Comparison of ENCODE assay signal across 2 cellular contexts in the genomic region with DNA sequence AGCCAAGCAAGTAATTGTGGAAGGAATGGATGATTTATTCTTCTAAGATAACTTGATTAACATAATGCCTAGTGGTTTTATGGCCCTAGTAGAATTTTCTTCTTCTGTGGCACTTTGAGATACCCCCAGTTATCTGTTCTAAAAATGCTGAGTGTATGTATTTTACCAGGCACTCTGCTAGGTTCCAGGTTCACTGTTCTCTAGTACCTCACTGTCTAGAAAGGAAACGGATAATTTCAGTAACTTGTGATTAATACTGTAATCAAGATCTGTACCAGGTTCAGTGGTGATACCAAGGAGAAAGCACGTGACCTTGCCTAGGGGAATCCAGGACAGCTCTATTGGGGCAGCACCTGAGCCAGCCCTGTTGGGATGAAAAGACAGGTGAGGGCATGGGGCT.
TF ChIP-seq lines count a peak whose summit lies in the region.

No MANE protein-coding gene starts in this region.

TF ChIP-seq in IMR-90, 13 proteins besides CTCF, POLR2A, EP300 and RAD21:
- TF ChIP-seq BHLHE40 (IDR thresholded peaks at IDR 0.05; ENCODE audit: low read depth, low read length) (no peak), MAFK (IDR thresholded peaks at IDR 0.05; ENCODE audit: low read depth, low read length) (peak; percentile 72)

TF ChIP-seq in K562, 482 proteins besides CTCF, POLR2A, EP300 and RAD21:
- TF ChIP-seq SIX5 (IDR thresholded peaks at IDR 0.05; ENCODE audit: borderline replicate concordance in 1 of 2, insufficient read depth in 1 of 2, low read depth in 1 of 2, low read length in 2 of 2) (no peak), MAFK (IDR thresholded peaks at IDR 0.05; ENCODE audit: low read length) (peak; percentile 38; the same call in 1 of the 2 replicates), ZNF12 (CRISPR knock-in tag; IDR thresholded peaks at IDR 0.05) (no peak), SOX6 (IDR thresholded peaks at IDR 0.05) (no peak), ZNF551 (CRISPR knock-in tag; IDR thresholded peaks at IDR 0.05) (no peak), MAFF (IDR thresholded peaks at IDR 0.05; ENCODE audit: low read length) (peak; percentile 59; the same call in 1 of the 2 replicates), HNRNPH1 (optimal IDR thresholded peaks at IDR 0.05; ENCODE audit: low read depth, low read length) (no peak), C11orf30 (IDR thresholded peaks at IDR 0.05; ENCODE audit: low read depth) (peak; percentile 74), ZNF316 (IDR thresholded peaks at IDR 0.05) (peak; percentile 84), PHF21A (IDR thresholded peaks at IDR 0.05; ENCODE audit: borderline replicate concordance, low read depth) (no peak), FOXM1 (IDR thresholded peaks at IDR 0.05; ENCODE audit: low read depth) (no peak), FOXM1 (CRISPR knock-in tag; IDR thresholded peaks at IDR 0.05; ENCODE audit: low read depth) (no peak), ESRRB (CRISPR knock-in tag; IDR thresholded peaks at IDR 0.05; ENCODE audit: borderline replicate concordance) (no peak), ZNF121 (CRISPR knock-in tag; conservative IDR thresholded peaks at IDR 0.05) (no peak), GTF2E2 (tag; IDR thresholded peaks at IDR 0.05) (no peak), SIN3A (IDR thresholded peaks at IDR 0.05; ENCODE audit: borderline replicate concordance in 2 of 2, control insufficient read depth in 1 of 2, low read depth in 2 of 2, low read length in 2 of 2) (no peak), ZZZ3 (IDR thresholded peaks at IDR 0.05) (no peak), HIVEP1 (CRISPR knock-in tag; IDR thresholded peaks at IDR 0.05) (no peak), ZFX (CRISPR knock-in tag; IDR thresholded peaks at IDR 0.05) (no peak), POLR2G (IDR thresholded peaks at IDR 0.05; ENCODE audit: low read depth, low read length) (no peak), CEBPG (CRISPR knock-in tag; IDR thresholded peaks at IDR 0.05) (no peak), CEBPG (tag; conservative IDR thresholded peaks at IDR 0.05 in 1 of 2, IDR thresholded peaks at IDR 0.05 in 1 of 2) (no peak), MAFG (tag; conservative IDR thresholded peaks at IDR 0.05) (peak; percentile 70)
- TF ChIP-seq, protein P1, sequence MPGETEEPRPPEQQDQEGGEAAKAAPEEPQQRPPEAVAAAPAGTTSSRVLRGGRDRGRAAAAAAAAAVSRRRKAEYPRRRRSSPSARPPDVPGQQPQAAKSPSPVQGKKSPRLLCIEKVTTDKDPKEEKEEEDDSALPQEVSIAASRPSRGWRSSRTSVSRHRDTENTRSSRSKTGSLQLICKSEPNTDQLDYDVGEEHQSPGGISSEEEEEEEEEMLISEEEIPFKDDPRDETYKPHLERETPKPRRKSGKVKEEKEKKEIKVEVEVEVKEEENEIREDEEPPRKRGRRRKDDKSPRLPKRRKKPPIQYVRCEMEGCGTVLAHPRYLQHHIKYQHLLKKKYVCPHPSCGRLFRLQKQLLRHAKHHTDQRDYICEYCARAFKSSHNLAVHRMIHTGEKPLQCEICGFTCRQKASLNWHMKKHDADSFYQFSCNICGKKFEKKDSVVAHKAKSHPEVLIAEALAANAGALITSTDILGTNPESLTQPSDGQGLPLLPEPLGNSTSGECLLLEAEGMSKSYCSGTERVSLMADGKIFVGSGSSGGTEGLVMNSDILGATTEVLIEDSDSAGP (CRISPR knock-in tag; IDR thresholded peaks at IDR 0.05), result no peak
- TF ChIP-seq, protein P2, sequence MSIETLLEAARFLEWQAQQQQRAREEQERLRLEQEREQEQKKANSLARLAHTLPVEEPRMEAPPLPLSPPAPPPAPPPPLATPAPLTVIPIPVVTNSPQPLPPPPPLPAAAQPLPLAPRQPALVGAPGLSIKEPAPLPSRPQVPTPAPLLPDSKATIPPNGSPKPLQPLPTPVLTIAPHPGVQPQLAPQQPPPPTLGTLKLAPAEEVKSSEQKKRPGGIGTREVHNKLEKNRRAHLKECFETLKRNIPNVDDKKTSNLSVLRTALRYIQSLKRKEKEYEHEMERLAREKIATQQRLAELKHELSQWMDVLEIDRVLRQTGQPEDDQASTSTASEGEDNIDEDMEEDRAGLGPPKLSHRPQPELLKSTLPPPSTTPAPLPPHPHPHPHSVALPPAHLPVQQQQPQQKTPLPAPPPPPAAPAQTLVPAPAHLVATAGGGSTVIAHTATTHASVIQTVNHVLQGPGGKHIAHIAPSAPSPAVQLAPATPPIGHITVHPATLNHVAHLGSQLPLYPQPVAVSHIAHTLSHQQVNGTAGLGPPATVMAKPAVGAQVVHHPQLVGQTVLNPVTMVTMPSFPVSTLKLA (conservative IDR thresholded peaks at IDR 0.05), result no peak
- TF ChIP-seq, protein P3, sequence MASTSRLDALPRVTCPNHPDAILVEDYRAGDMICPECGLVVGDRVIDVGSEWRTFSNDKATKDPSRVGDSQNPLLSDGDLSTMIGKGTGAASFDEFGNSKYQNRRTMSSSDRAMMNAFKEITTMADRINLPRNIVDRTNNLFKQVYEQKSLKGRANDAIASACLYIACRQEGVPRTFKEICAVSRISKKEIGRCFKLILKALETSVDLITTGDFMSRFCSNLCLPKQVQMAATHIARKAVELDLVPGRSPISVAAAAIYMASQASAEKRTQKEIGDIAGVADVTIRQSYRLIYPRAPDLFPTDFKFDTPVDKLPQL (IDR thresholded peaks at IDR 0.05; ENCODE audit: extremely low read depth, insufficient read length), result no peak
